In the genomic region with DNA sequence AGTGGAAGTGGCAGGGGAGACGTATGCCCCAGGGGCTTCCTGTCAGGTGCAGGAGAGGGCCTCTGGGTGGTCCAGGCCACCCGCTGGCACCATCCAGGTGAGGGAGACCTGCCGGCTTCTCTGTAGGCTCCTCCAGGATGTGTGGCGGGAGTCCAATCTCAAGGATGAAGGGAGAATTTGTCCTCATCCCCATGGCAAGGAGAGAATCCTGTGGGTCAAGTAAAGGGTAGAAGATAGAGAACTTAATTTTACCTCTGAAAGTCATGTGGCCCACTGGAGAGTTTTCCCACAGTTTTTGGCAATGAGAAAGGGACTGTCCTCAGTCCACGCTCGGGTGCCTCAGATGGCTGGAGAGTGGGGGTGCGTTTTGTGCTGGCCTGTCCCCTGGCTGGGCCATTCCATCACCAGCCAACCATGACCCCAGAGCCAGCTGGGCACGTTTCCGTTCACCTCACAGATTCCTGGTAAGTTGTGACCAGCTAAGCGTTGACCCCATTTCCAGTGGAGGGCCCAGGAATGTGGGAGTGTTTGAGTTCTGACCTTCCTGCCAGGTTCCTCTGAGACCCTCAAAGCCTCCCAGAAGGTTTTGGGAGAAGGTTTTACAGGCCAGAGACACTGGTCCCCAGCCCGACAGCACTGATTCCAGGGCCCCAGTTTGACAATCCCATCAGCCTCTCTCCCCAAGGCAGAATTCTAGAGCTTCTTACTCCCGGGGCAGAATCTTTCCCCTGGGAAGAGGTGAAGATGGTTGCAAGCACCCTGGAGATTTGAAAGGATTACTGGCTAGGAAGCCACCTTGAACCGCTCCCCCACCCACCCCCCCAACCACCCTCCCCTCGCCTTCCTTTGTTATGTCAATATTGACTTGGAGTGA, we compare ENCODE assay signal across 1 cellular context.
TF ChIP-seq lines count a peak whose summit lies in the region.

No MANE protein-coding gene starts in this region.

TF ChIP-seq in HepG2, 621 proteins besides CTCF, POLR2A, EP300 and RAD21:
- TF ChIP-seq ZSCAN29 (CRISPR knock-in tag; conservative IDR thresholded peaks at IDR 0.05) (no peak), HMGXB4 (CRISPR knock-in tag; IDR thresholded peaks at IDR 0.05; ENCODE audit: borderline replicate concordance in 1 of 2, low read depth in 1 of 2) (no peak), FOXO1 (CRISPR knock-in tag; IDR thresholded peaks at IDR 0.05) (no peak), NBN (conservative IDR thresholded peaks at IDR 0.05) (no peak), NFE2L2 (IDR thresholded peaks at IDR 0.05; ENCODE audit: low read length) (no peak)
